In genomic region chr10:88582806-88583583, GRCh38 we compare ENCODE assay signal across 8 cellular contexts. TPM values are rescaled to one million over a fixed set of nuclear protein-coding genes. Genes with fewer than 3 reads are reported as not detected.
DNase-seq lines count a peak whose midpoint lies in the region; ATAC-seq and TF ChIP-seq lines count a peak whose summit lies in the region.

RNLS (minus strand) TSS chr10:88583318.

- H3K27me3 Mint-ChIP-seq in activated naive CD8-positive, alpha-beta T cell treated with anti-CD3 and anti-CD28 coated beads for 36 hours: no peaks in the 10 kb centered on the region

- peak within 1 kb of the TSS; percentile 88 for H3K27ac Mint-ChIP-seq in activated naive CD8-positive, alpha-beta T cell treated with anti-CD3 and anti-CD28 coated beads for 36 hours

- H3K36me3 ChIP-seq in osteoblast (ENCODE audit: insufficient read depth, low read length): no peaks in the 10 kb centered on the region

- TF ChIP-seq CTCF in AG09309 (IDR thresholded peaks at IDR 0.05; ENCODE audit: control insufficient read depth, insufficient read depth, low read depth, low read length, missing control alignments): peak; percentile 85
- peak; percentile 71 for TF ChIP-seq CTCF in osteoblast (IDR thresholded peaks at IDR 0.05; ENCODE audit: extremely low read depth, low read depth, low read length)

- DNase-seq in AG09309 (ENCODE audit: low read depth) (no peak), SK-MEL-5 (ENCODE audit: low read depth, low spot score) (peak; percentile 30), Right ventricle myocardium superior (peak; percentile 85), osteoblast (ENCODE audit: insufficient read length, low spot score, missing footprints) (peak; percentile 89), superior temporal gyrus (ENCODE audit: extremely low spot score) (peak; percentile 84)
- DNase-seq in activated naive CD8-positive, alpha-beta T cell treated with anti-CD3 and anti-CD28 coated beads for 36 hours: peak; percentile 68

- H3K36me3 Mint-ChIP-seq in activated naive CD8-positive, alpha-beta T cell treated with anti-CD3 and anti-CD28 coated beads for 36 hours: peaks cover 7% of the 10 kb centered on the region

- H2AFZ ChIP-seq in osteoblast (ENCODE audit: low read length): peak within 1 kb of the TSS; percentile 99

- H3K27ac ChIP-seq in osteoblast (ENCODE audit: low read depth, low read length): peak within 1 kb of the TSS; percentile 77

- ATAC-seq in GM19025 (IDR thresholded peaks at IDR 0.05; ENCODE audit: low read depth, unreplicated experiment) (peak; percentile 78), HG03342 (IDR thresholded peaks at IDR 0.05; ENCODE audit: unreplicated experiment) (peak; percentile 79), Right ventricle myocardium superior (ENCODE audit: poor library complexity) (peak; percentile 98)

- peak within 1 kb of the TSS; percentile 79 for H3K4me3 Mint-ChIP-seq in activated naive CD8-positive, alpha-beta T cell treated with anti-CD3 and anti-CD28 coated beads for 36 hours

- no peaks in the 10 kb centered on the region for H4K20me1 ChIP-seq in osteoblast (ENCODE audit: insufficient read depth, low read length)

- peaks cover 4% of the 10 kb centered on the region for H3K9me3 Mint-ChIP-seq in activated naive CD8-positive, alpha-beta T cell treated with anti-CD3 and anti-CD28 coated beads for 36 hours

- H3K4me3 ChIP-seq in AG09309 (ENCODE audit: control insufficient read depth, low read depth, low read length) (peak within 1 kb of the TSS; percentile 57), osteoblast (ENCODE audit: insufficient read depth, low read length) (peak within 1 kb of the TSS; percentile 85)

- no peaks in the 10 kb centered on the region for H3K4me1 ChIP-seq in osteoblast (ENCODE audit: insufficient read depth, low read length)

- peaks cover 5% of the 10 kb centered on the region for H3K4me1 Mint-ChIP-seq in activated naive CD8-positive, alpha-beta T cell treated with anti-CD3 and anti-CD28 coated beads for 36 hours

- H3K27me3 ChIP-seq in osteoblast (ENCODE audit: insufficient read depth, low read length): no peaks in the 10 kb centered on the region

- H3K9me3 ChIP-seq in osteoblast (ENCODE audit: low read depth, low read length): no peaks in the 10 kb centered on the region

- peak within 1 kb of the TSS; percentile 86 for H3K4me2 ChIP-seq in osteoblast (ENCODE audit: insufficient read depth, low read length)

- intact Hi-C loops in Right ventricle myocardium superior (cut with DNase I): no loop called here

- in situ Hi-C loops in SK-MEL-5 (cut with HindIII; ENCODE audit: low pct_unique_long_range_greater_than_20kb, low sequenced_read_pairs): no loop called here

- no peaks in the 10 kb centered on the region for H3K79me2 ChIP-seq in osteoblast (ENCODE audit: insufficient read depth, low read length)

RNA-seq across cellular contexts. Expression of gene RNLS, which starts in this region (rescaled TPM):
- total RNA-seq in SK-MEL-5 (2014; rRNA removed; shearing (Covaris generic)): 47.5 and 50.9 TPM in 2 replicates
- polyA plus RNA-seq in SK-MEL-5 (2015; cell fraction: cytosol; rRNA removed): 17.8 and 18.9 TPM in 2 replicates
- 7.5 and 8.4 TPM in 2 replicates for polyA plus RNA-seq in SK-MEL-5 (2015; cell fraction: nucleus; rRNA removed)
- 1 to 10 TPM; 4.0 to 4.3 TPM for total RNA-seq in activated naive CD8-positive, alpha-beta T cell treated with anti-CD3 and anti-CD28 coated beads for 36 hours
- 22.5 TPM for total RNA-seq in Right ventricle myocardium superior
- 22.4 and 23.0 TPM in 2 replicates for total RNA-seq in osteoblast
